ENCODE assay signal across 23 cellular contexts in genomic region chr3:81446806-81447205, GRCh38.
"Had no signal": no experiment of that assay in that cellular context is flagged by ENCODE, and none has a peak within 500 bp of the region (broad histone marks: within the 10 kb centered on the region; RNA-seq: fewer than 3 reads in every experiment).

No MANE protein-coding gene starts in this region.

- H3K9me3 ChIP-seq: esophagus muscularis mucosa, gastroesophageal sphincter, heart left ventricle, left lung, lower lobe of right lung, mucosa of descending colon had no signal

- DNase-seq: dermis blood vessel endothelial cell; dorsolateral prefrontal cortex; effector CD4-positive, alpha-beta T cell; effector memory CD4-positive, alpha-beta T cell; foreskin keratinocyte; heart left ventricle; hypothalamus; immature natural killer cell; left cardiac atrium; left lung; left ventricle myocardium superior; lower lobe of right lung; mesendoderm; mucosa of descending colon; naive B cell had no signal

- H3K4me3 Mint-ChIP-seq: immature natural killer cell, naive B cell had no signal

- H3K4me1 Mint-ChIP-seq: immature natural killer cell, naive B cell had no signal

- H3K4me1 ChIP-seq: left lung, lower lobe of right lung had no signal

- H3K4me3 ChIP-seq: coronary artery, dorsolateral prefrontal cortex, esophagus muscularis mucosa, gastroesophageal sphincter, heart left ventricle, hepatocyte, left lung, lower lobe of right lung, mucosa of descending colon had no signal

- H3K27me3 ChIP-seq: dorsolateral prefrontal cortex, esophagus muscularis mucosa, foreskin keratinocyte, gastroesophageal sphincter, heart left ventricle, hepatocyte, left lung had no signal

- ATAC-seq: foreskin keratinocyte, gastroesophageal sphincter, heart left ventricle, left cardiac atrium, left lung, left ventricle myocardium superior, lower lobe of right lung, mucosa of descending colon had no signal

- H3K27ac Mint-ChIP-seq: immature natural killer cell, naive B cell had no signal

- H3K36me3 ChIP-seq: esophagus muscularis mucosa, gastroesophageal sphincter, heart left ventricle, left lung, lower lobe of right lung had no signal

- H3K36me3 Mint-ChIP-seq: immature natural killer cell, naive B cell had no signal

- FAIRE-seq: colon, endothelial cell of umbilical vein, frontal cortex, keratinocyte had no signal

- H3K27ac ChIP-seq: coronary artery, dorsolateral prefrontal cortex, esophagus muscularis mucosa, foreskin keratinocyte, gastroesophageal sphincter, heart left ventricle, hepatocyte, left lung, lower lobe of right lung had no signal
